In the genomic region with DNA sequence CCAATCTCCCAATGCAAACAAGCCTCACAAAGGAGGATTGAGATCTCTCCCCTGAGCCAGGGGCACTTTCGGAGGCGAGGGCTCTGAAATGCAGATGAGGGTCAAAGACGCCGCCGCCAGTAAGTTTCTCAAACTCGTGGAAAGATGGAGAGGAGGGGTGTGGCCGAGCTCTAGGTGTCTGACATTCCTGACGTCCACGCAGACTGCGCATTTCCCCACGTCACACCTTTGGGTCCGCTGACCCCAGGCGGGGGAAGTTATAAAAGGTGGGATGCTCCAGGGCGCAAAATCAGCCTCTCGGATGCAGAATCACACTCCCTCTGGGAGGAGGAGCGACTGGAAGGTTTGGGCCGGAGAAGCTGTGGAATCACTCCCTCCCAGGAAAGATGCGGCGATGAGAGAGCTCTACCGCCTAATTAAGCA, we compare ENCODE assay signal across 8 cellular contexts. TPM values are rescaled to one million over a fixed set of nuclear protein-coding genes. Genes with fewer than 3 reads are reported as not detected.
DNase-seq lines count a peak whose midpoint lies in the region; ATAC-seq and TF ChIP-seq lines count a peak whose summit lies in the region.

No MANE protein-coding gene starts in this region.

- H3K36me3 ChIP-seq in testis (ENCODE audit: low read depth, missing control alignments), result no peaks in the 10 kb centered on the region

- TF ChIP-seq CTCF in activated B cell treated with CpG ODN at 0.5 μM for 24 hours (IDR thresholded peaks at IDR 0.05) (no peak), testis (IDR thresholded peaks at IDR 0.05) (no peak)

- POLR2A ChIA-PET in activated CD4-positive, alpha-beta T cell treated with anti-CD3 and anti-CD28 coated beads, Interleukin-2, amount 10 ng/mL, durations not matched to agents 7 days and 5 days (lab: Charles Lee), result no interaction called here
- POLR2A ChIA-PET in activated B cell treated with CpG ODN at 0.5 μM for 24 hours (lab: Charles Lee), result interaction anchor here (0.8 to 0.9 kb wide), 2 partner anchors 12 to 39 kb away, joined by 3 to 4 read pairs; partner anchors contain the start of gene TMEM106C

- peaks cover 93% of the 10 kb centered on the region for H3K27me3 Mint-ChIP-seq in activated CD4-positive, alpha-beta T cell treated with anti-CD3 and anti-CD28 coated beads, Interleukin-2, amount 10 ng/mL, durations not matched to agents 7 days and 5 days
- peaks cover 81% of the 10 kb centered on the region for H3K27me3 Mint-ChIP-seq in activated B cell treated with CpG ODN at 0.5 μM for 24 hours

- no peak overlapping the region for H3K27ac ChIP-seq in testis

- ATAC-seq in activated B cell treated with CpG ODN at 0.5 μM for 24 hours (ENCODE audit: low read depth) (no peak), GM21619 (IDR thresholded peaks at IDR 0.05; ENCODE audit: unreplicated experiment) (no peak), GM18861 (IDR thresholded peaks at IDR 0.05; ENCODE audit: unreplicated experiment) (no peak)

- peak overlapping the region; percentile 57 for H3K4me3 ChIP-seq in iPS-18c (ENCODE audit: insufficient read depth, low read depth, low read length)
- peak overlapping the region; percentile 20 to 48 for H3K4me3 ChIP-seq in testis

- CTCF ChIA-PET in activated CD4-positive, alpha-beta T cell treated with anti-CD3 and anti-CD28 coated beads, Interleukin-2, amount 10 ng/mL, durations not matched to agents 7 days and 5 days (lab: Charles Lee), result interaction anchor here (1.0 to 1.5 kb wide), 3 partner anchors 8 to 11 kb away, joined by 3 to 4 read pairs (median 3); no protein-coding TSS in a partner anchor
- CTCF ChIA-PET in activated B cell treated with CpG ODN at 0.5 μM for 24 hours (lab: Charles Lee), result no interaction called here

- no peaks in the 10 kb centered on the region for H3K9me3 Mint-ChIP-seq in activated CD4-positive, alpha-beta T cell treated with anti-CD3 and anti-CD28 coated beads, Interleukin-2, amount 10 ng/mL, durations not matched to agents 7 days and 5 days
- no peaks in the 10 kb centered on the region for H3K9me3 Mint-ChIP-seq in activated B cell treated with CpG ODN at 0.5 μM for 24 hours

- H3K9me3 ChIP-seq in iPS-18c (ENCODE audit: control insufficient read depth, insufficient read depth, low read length) (no peaks in the 10 kb centered on the region), testis (no peaks in the 10 kb centered on the region)

- H3K36me3 Mint-ChIP-seq in activated CD4-positive, alpha-beta T cell treated with anti-CD3 and anti-CD28 coated beads, Interleukin-2, amount 10 ng/mL, durations not matched to agents 7 days and 5 days (ENCODE audit: low read depth), result no peaks in the 10 kb centered on the region
- no peaks in the 10 kb centered on the region for H3K36me3 Mint-ChIP-seq in activated B cell treated with CpG ODN at 0.5 μM for 24 hours (ENCODE audit: low read depth)

- peaks cover 34% of the 10 kb centered on the region for H3K4me1 ChIP-seq in testis

- no peaks in the 10 kb centered on the region for H3K27me3 ChIP-seq in testis

- WGBS in testis, 2 donors, result 0 to 3% methylated on average over 14 to 20 of the region's 20 CpGs

- intact Hi-C loops in activated B cell treated with CpG ODN at 0.5 μM for 24 hours (cut with micrococcal nuclease), result loop anchor here (5.0 kb wide), 1 partner anchor 40 kb away; the partner anchor contains the start of gene TMEM106C
- intact Hi-C loops in testis (cut with DNase I; ENCODE audit: low total_unique reads), result no loop called here

- peak overlapping the region; percentile 41 for H3K4me3 Mint-ChIP-seq in activated CD4-positive, alpha-beta T cell treated with anti-CD3 and anti-CD28 coated beads, Interleukin-2, amount 10 ng/mL, durations not matched to agents 7 days and 5 days
- H3K4me3 Mint-ChIP-seq in activated B cell treated with CpG ODN at 0.5 μM for 24 hours, result peak overlapping the region; percentile 71

- TF ChIP-seq POLR2A in testis (IDR thresholded peaks at IDR 0.05), result no peak

- H3K4me1 Mint-ChIP-seq in activated CD4-positive, alpha-beta T cell treated with anti-CD3 and anti-CD28 coated beads, Interleukin-2, amount 10 ng/mL, durations not matched to agents 7 days and 5 days, result peaks cover 32% of the 10 kb centered on the region
- peaks cover 36% of the 10 kb centered on the region for H3K4me1 Mint-ChIP-seq in activated B cell treated with CpG ODN at 0.5 μM for 24 hours

- no peak overlapping the region for H3K27ac Mint-ChIP-seq in activated CD4-positive, alpha-beta T cell treated with anti-CD3 and anti-CD28 coated beads, Interleukin-2, amount 10 ng/mL, durations not matched to agents 7 days and 5 days
- no peak overlapping the region for H3K27ac Mint-ChIP-seq in activated B cell treated with CpG ODN at 0.5 μM for 24 hours

- no peak for DNase-seq in activated CD4-positive, alpha-beta T cell treated with anti-CD3 and anti-CD28 coated beads, Interleukin-2, amount 10 ng/mL, durations not matched to agents 7 days and 5 days
- no peak for DNase-seq in activated CD4-positive, alpha-beta T cell treated with anti-CD3 and anti-CD28 coated beads, Interleukin-2, amount 50 U/mL, for 4 hours
- DNase-seq in activated B cell treated with CpG ODN at 0.5 μM for 24 hours (no peak), testis (no peak), CD1c-positive myeloid dendritic cell (ENCODE audit: extremely low spot score) (no peak)

RNA-seq across cellular contexts. Expression of gene COL2A1, which starts 2.1 kb away (rescaled TPM):
- not detected for total RNA-seq in activated CD4-positive, alpha-beta T cell treated with anti-CD3 and anti-CD28 coated beads, Interleukin-2, amount 10 ng/mL, durations not matched to agents 7 days and 5 days
- total RNA-seq in activated B cell treated with CpG ODN at 0.5 μM for 24 hours (not detected in 2 replicates), testis (1 to 10 TPM; 1.8 to 8.0 TPM)
- 2.8 TPM for polyA plus RNA-seq in testis (ENCODE audit: insufficient read depth, low read depth, low replicate concordance)

RNA-seq across cellular contexts. Expression of gene TMEM106C, which starts 38.8 kb away (rescaled TPM):
- total RNA-seq in activated CD4-positive, alpha-beta T cell treated with anti-CD3 and anti-CD28 coated beads, Interleukin-2, amount 10 ng/mL, durations not matched to agents 7 days and 5 days, result 100 to 1,000 TPM; 145 to 181 TPM
- total RNA-seq in activated B cell treated with CpG ODN at 0.5 μM for 24 hours (24.5 and 31.3 TPM in 2 replicates), testis (10 to 100 TPM; 63.5 to 91.1 TPM)
- polyA plus RNA-seq in testis (ENCODE audit: insufficient read depth, low read depth, low replicate concordance), result 132 TPM
